1 cellular context compared by ENCODE assay signal in genomic region chr3:24343084-24343783, GRCh38.
TF ChIP-seq lines count a peak whose summit lies in the region.

No MANE protein-coding gene starts in this region.

TF ChIP-seq in K562, 482 proteins besides CTCF, POLR2A, EP300 and RAD21 (continued from another document):
- no peak for TF ChIP-seq SFPQ (IDR thresholded peaks at IDR 0.05; ENCODE audit: low read depth, low read length)
- TF ChIP-seq JUNB (CRISPR knock-in tag; conservative IDR thresholded peaks at IDR 0.05), result no peak
- no peak for TF ChIP-seq ZEB2 (IDR thresholded peaks at IDR 0.05)
- TF ChIP-seq THAP12 (CRISPR knock-in tag; IDR thresholded peaks at IDR 0.05), result no peak
- no peak for TF ChIP-seq POLR2AphosphoS5 (IDR thresholded peaks at IDR 0.05; ENCODE audit: control insufficient read depth, insufficient read depth, low read depth, low read length)
- no peak for TF ChIP-seq STAT5A (IDR thresholded peaks at IDR 0.05; ENCODE audit: borderline replicate concordance, low read length)
- TF ChIP-seq NFATC3 (IDR thresholded peaks at IDR 0.05), result no peak
- TF ChIP-seq ZNF408 (CRISPR knock-in tag; IDR thresholded peaks at IDR 0.05; ENCODE audit: low read depth), result no peak
- no peak for TF ChIP-seq ZNF316 (IDR thresholded peaks at IDR 0.05)
- TF ChIP-seq SMARCB1 (IDR thresholded peaks at IDR 0.05; ENCODE audit: insufficient read length, low read depth), result peak; percentile 35
- no peak for TF ChIP-seq MTA2 (IDR thresholded peaks at IDR 0.05; ENCODE audit: low read depth)
- TF ChIP-seq ZBTB43 (CRISPR knock-in tag; IDR thresholded peaks at IDR 0.05), result no peak
- TF ChIP-seq ZNF197 (CRISPR knock-in tag; IDR thresholded peaks at IDR 0.05; ENCODE audit: low read depth), result no peak
- TF ChIP-seq ZNF668 (CRISPR knock-in tag; IDR thresholded peaks at IDR 0.05), result no peak
- no peak for TF ChIP-seq ZNF766 (CRISPR knock-in tag; conservative IDR thresholded peaks at IDR 0.05)
- no peak for TF ChIP-seq ZHX1 (conservative IDR thresholded peaks at IDR 0.05; ENCODE audit: low read length)
- no peak for TF ChIP-seq ZNF551 (CRISPR knock-in tag; IDR thresholded peaks at IDR 0.05)
- TF ChIP-seq ZFX (CRISPR knock-in tag; IDR thresholded peaks at IDR 0.05), result no peak
- no peak for TF ChIP-seq BACH1 (tag; IDR thresholded peaks at IDR 0.05)
